Comparison of ENCODE assay signal across 35 cellular contexts in genomic region chr16:87682852-87683399, GRCh38.
"Had no signal": no experiment of that assay in that cellular context is flagged by ENCODE, and none has a peak within 500 bp of the region (broad histone marks: within the 10 kb centered on the region; RNA-seq: fewer than 3 reads in every experiment).

No MANE protein-coding gene starts in this region.

- H3K27me3 ChIP-seq: ascending aorta, cardiac muscle cell had no signal

- H3K27me3 Mint-ChIP-seq: activated CD4-positive, alpha-beta T cell treated with anti-CD3 and anti-CD28 coated beads, Interleukin-2, amount 10 ng/mL, durations not matched to agents 24 days and 14 days; activated T-helper 17 cell treated with anti-CD3 and anti-CD28 coated beads, Interleukin-2, amount 50 U/mL, for 72 hours; brain had no signal

- H3K4me1 ChIP-seq: ascending aorta had no signal

- DNase-seq: activated B cell treated with CpG ODN at 0.5 μM for 24 hours; activated CD4-positive, alpha-beta T cell treated with anti-CD3 and anti-CD28 coated beads for 4 hours; activated CD4-positive, alpha-beta T cell treated with anti-CD3 and anti-CD28 coated beads, Interleukin-2, amount 50 U/mL, for 1 hour; activated CD4-positive, alpha-beta T cell treated with anti-CD3 and anti-CD28 coated beads, Interleukin-2, amount 50 U/mL, for 4 hours; activated CD4-positive, CD25-positive, alpha-beta regulatory T cell treated with anti-CD3 and anti-CD28 coated beads, Interleukin-2, amount 50 U/mL, for 72 hours; activated CD8-positive, alpha-beta memory T cell treated with anti-CD3 and anti-CD28 coated beads, Interleukin-2, amount 50 U/mL, for 4 hours; activated effector memory CD4-positive, alpha-beta T cell treated with anti-CD3 and anti-CD28 coated beads, Interleukin-2, amount 50 U/mL, for 16 hours; activated gamma-delta T cell treated with Interleukin-2 at 50 U/mL for 16 hours; activated naive CD4-positive, alpha-beta T cell; activated naive CD4-positive, alpha-beta T cell treated with anti-CD3 and anti-CD28 coated beads, Interleukin-2, amount 50 U/mL, for 16 hours; activated naive CD8-positive, alpha-beta T cell treated with anti-CD3 and anti-CD28 coated beads, Interleukin-2, amount 10 ng/mL, durations not matched to agents 7 days and 5 days; activated T-cell treated with anti-CD3 and anti-CD28 coated beads for 4 hours; activated T-cell treated with anti-CD3 and anti-CD28 coated beads, Interleukin-2, amount 50 U/mL, for 1 hour; activated T-cell treated with anti-CD3 and anti-CD28 coated beads, Interleukin-2, amount 50 U/mL, for 4 hours; amygdala; anterior cingulate cortex; caudate nucleus; cerebellar nuclear complex; T-helper 9 cell had no signal

- H3K9me3 ChIP-seq: ascending aorta had no signal

- H3K36me3 Mint-ChIP-seq: activated CD4-positive, alpha-beta memory T cell treated with anti-CD3 and anti-CD28 coated beads for 36 hours; activated naive CD4-positive, alpha-beta T cell treated with anti-CD3 and anti-CD28 coated beads, Interleukin-2, amount 50 U/mL, for 72 hours; activated naive CD8-positive, alpha-beta T cell treated with anti-CD3 and anti-CD28 coated beads, Interleukin-2, amount 10 ng/mL, durations not matched to agents 7 days and 5 days had no signal

- H3K4me3 ChIP-seq: ascending aorta, cardiac muscle cell had no signal

- H3K36me3 ChIP-seq: ascending aorta, cardiac muscle cell had no signal

- H3K27ac Mint-ChIP-seq: activated B cell treated with CpG ODN at 0.5 μM for 24 hours; activated CD4-positive, alpha-beta T cell treated with anti-CD3 and anti-CD28 coated beads, Interleukin-2, amount 10 ng/mL, durations not matched to agents 24 days and 14 days; activated naive CD8-positive, alpha-beta T cell treated with anti-CD3 and anti-CD28 coated beads, Interleukin-2, amount 10 ng/mL, durations not matched to agents 7 days and 5 days; activated naive CD8-positive, alpha-beta T cell treated with anti-CD3 and anti-CD28 coated beads, Interleukin-2, amount 50 U/mL, for 24 hours; activated T-cell treated with anti-CD3 and anti-CD28 coated beads, Interleukin-2, amount 50 U/mL, for 72 hours; activated T-helper 17 cell treated with anti-CD3 and anti-CD28 coated beads, Interleukin-2, amount 50 U/mL, for 72 hours; T-helper 2 cell treated with Interferon-gamma antibody and Interleukin-4, amounts not matched to agents 5 μg/mL and 100 μg/mL, for 36 hours had no signal

- H3K4me1 Mint-ChIP-seq: brain had no signal

- H3K4me3 Mint-ChIP-seq: activated B cell treated with CpG ODN at 0.5 μM for 24 hours; activated CD4-positive, alpha-beta memory T cell treated with anti-CD3 and anti-CD28 coated beads for 36 hours; activated CD4-positive, alpha-beta T cell treated with anti-CD3 and anti-CD28 coated beads, Interleukin-2, amount 10 ng/mL, durations not matched to agents 24 days and 14 days; activated CD8-positive, alpha-beta T cell treated with anti-CD3 and anti-CD28 coated beads for 36 hours; activated naive CD4-positive, alpha-beta T cell treated with anti-CD3 and anti-CD28 coated beads for 36 hours; activated naive CD8-positive, alpha-beta T cell treated with anti-CD3 and anti-CD28 coated beads, Interleukin-2, amount 10 ng/mL, durations not matched to agents 7 days and 5 days; activated naive CD8-positive, alpha-beta T cell treated with anti-CD3 and anti-CD28 coated beads, Interleukin-2, amount 50 U/mL, for 24 hours; activated T-cell treated with anti-CD3 and anti-CD28 coated beads, Interleukin-2, amount 50 U/mL, for 4 hours; activated T-helper 1 cell treated with anti-CD3 and anti-CD28 coated beads, Interleukin-12 subunit alpha, Interleukin-12 subunit beta, Interleukin-2, Interleukin-4 antibody, amounts not matched to agents 30 ng/mL and 10 ng/mL and 1 ng/mL, durations not matched to agents 14 hours and 24 hours and 36 hours; activated T-helper 17 cell treated with anti-CD3 and anti-CD28 coated beads, Interleukin-2, amount 50 U/mL, for 72 hours; brain; central memory CD8-positive, alpha-beta T cell; T-helper 1 cell treated with Interleukin-12 subunit alpha and Interleukin-12 subunit beta and Interleukin-4 antibody, amounts not matched to agents 30 μg/mL and 1 μg/mL, for 36 hours; T-helper 2 cell treated with Interferon-gamma antibody and Interleukin-4, amounts not matched to agents 5 μg/mL and 100 μg/mL, for 36 hours had no signal

- H3K9me3 Mint-ChIP-seq: activated B cell treated with CpG ODN at 0.5 μM for 24 hours; activated CD4-positive, alpha-beta memory T cell treated with anti-CD3 and anti-CD28 coated beads for 36 hours; activated CD4-positive, alpha-beta T cell treated with anti-CD3 and anti-CD28 coated beads, Interleukin-2, amount 10 ng/mL, durations not matched to agents 24 days and 14 days; activated CD8-positive, alpha-beta T cell treated with anti-CD3 and anti-CD28 coated beads for 36 hours; activated naive CD4-positive, alpha-beta T cell treated with anti-CD3 and anti-CD28 coated beads for 36 hours; activated naive CD4-positive, alpha-beta T cell treated with anti-CD3 and anti-CD28 coated beads, Interleukin-2, amount 50 U/mL, for 72 hours; activated naive CD8-positive, alpha-beta T cell treated with anti-CD3 and anti-CD28 coated beads, Interleukin-2, amount 10 ng/mL, durations not matched to agents 7 days and 5 days; activated naive CD8-positive, alpha-beta T cell treated with anti-CD3 and anti-CD28 coated beads, Interleukin-2, amount 50 U/mL, for 24 hours; activated T-cell treated with anti-CD3 and anti-CD28 coated beads, Interleukin-2, amount 50 U/mL, for 4 hours; activated T-cell treated with anti-CD3 and anti-CD28 coated beads, Interleukin-2, amount 50 U/mL, for 72 hours; activated T-helper 1 cell treated with anti-CD3 and anti-CD28 coated beads, Interleukin-12 subunit alpha, Interleukin-12 subunit beta, Interleukin-2, Interleukin-4 antibody, amounts not matched to agents 30 ng/mL and 10 ng/mL and 1 ng/mL, durations not matched to agents 14 hours and 24 hours and 36 hours; activated T-helper 17 cell treated with anti-CD3 and anti-CD28 coated beads, Interleukin-2, amount 50 U/mL, for 72 hours; brain; central memory CD8-positive, alpha-beta T cell; T-helper 1 cell treated with Interleukin-12 subunit alpha and Interleukin-12 subunit beta and Interleukin-4 antibody, amounts not matched to agents 30 μg/mL and 1 μg/mL, for 36 hours; T-helper 2 cell treated with Interferon-gamma antibody and Interleukin-4, amounts not matched to agents 5 μg/mL and 100 μg/mL, for 36 hours had no signal

- H3K27ac ChIP-seq: ascending aorta, cardiac muscle cell, VCaP had no signal
